ENCODE assay signal across 3 cellular contexts in genomic region chr10:80050752-80051151, GRCh38.
"Had no signal": no experiment of that assay in that cellular context is flagged by ENCODE, and none has a peak within 500 bp of the region (broad histone marks: within the 10 kb centered on the region; RNA-seq: fewer than 3 reads in every experiment).

No MANE protein-coding gene starts in this region.

- ATAC-seq: GM12878 had no signal

- H3K4me3 ChIP-seq: GM12878 had no signal

- DNase-seq: GDM1, GF-D8 had no signal
